Comparison of ENCODE assay signal across 8 cellular contexts in genomic region chr7:33905389-33906032, GRCh38. TPM values are rescaled to one million over a fixed set of nuclear protein-coding genes. Genes with fewer than 3 reads are reported as not detected.
DNase-seq lines count a peak whose midpoint lies in the region; ATAC-seq and TF ChIP-seq lines count a peak whose summit lies in the region.

Gene BMPER (plus strand): TSS chr7:33905539. CDS start chr7:33905614, 75 bp downstream.

- peaks cover 59 to 80% of the 10 kb centered on the region in 2 donors for H3K27me3 Mint-ChIP-seq in effector memory CD8-positive, alpha-beta T cell

- intact Hi-C loops in tibial artery (cut with DNase I; ENCODE audit: low total_unique reads), result no loop called here

- no peaks in the 10 kb centered on the region for H3K36me3 ChIP-seq in H7 (replicated peaks; ENCODE audit: control insufficient read depth, insufficient read depth, low read length)
- no peaks in the 10 kb centered on the region for H3K36me3 ChIP-seq in RWPE2 (ENCODE audit: low read depth)
- H3K36me3 ChIP-seq in mesodermal cell (ENCODE audit: control insufficient read depth, insufficient read depth, low read length), result peaks cover 21% of the 10 kb centered on the region
- H3K36me3 ChIP-seq in tibial artery, result no peaks in the 10 kb centered on the region

- H3K27me3 ChIP-seq in H7 (ENCODE audit: control insufficient read depth, insufficient read depth, low read length), result peaks cover 51% of the 10 kb centered on the region
- H3K27me3 ChIP-seq in RWPE2 (ENCODE audit: insufficient read depth, poor library complexity, severe bottlenecking), result peaks cover 24% of the 10 kb centered on the region
- H3K27me3 ChIP-seq in tibial artery, result peaks cover 0 to 4% of the 10 kb centered on the region in 2 donors

- H3K27ac ChIP-seq in RWPE2 (ENCODE audit: poor library complexity, severe bottlenecking) (no peak within 1 kb of the TSS), mesodermal cell (ENCODE audit: low read depth, low read length, severe bottlenecking) (peak within 1 kb of the TSS; percentile 73), tibial artery (peak within 1 kb of the TSS; percentile 38 to 67)

- H3K4me3 Mint-ChIP-seq in effector memory CD8-positive, alpha-beta T cell, result peak within 1 kb of the TSS; percentile 74 to 75

- no peaks in the 10 kb centered on the region for H3K36me3 Mint-ChIP-seq in effector memory CD8-positive, alpha-beta T cell (ENCODE audit: insufficient read depth)

- H3K9me3 Mint-ChIP-seq in effector memory CD8-positive, alpha-beta T cell, result no peaks in the 10 kb centered on the region

- H3K27ac Mint-ChIP-seq in effector memory CD8-positive, alpha-beta T cell, result no peak within 1 kb of the TSS

- peak within 1 kb of the TSS; percentile 68 for H3K4me3 ChIP-seq in AG04449 (ENCODE audit: low read depth, low read length)
- peak within 1 kb of the TSS; percentile 61 for H3K4me3 ChIP-seq in H7 (ENCODE audit: insufficient read depth, low read depth, low read length)
- H3K4me3 ChIP-seq in RWPE2 (ENCODE audit: severe bottlenecking), result peak within 1 kb of the TSS; percentile 43
- peak within 1 kb of the TSS; percentile 76 for H3K4me3 ChIP-seq in mesodermal cell (ENCODE audit: extremely low read depth, insufficient read depth, low read length, poor library complexity, severe bottlenecking)
- peak within 1 kb of the TSS; percentile 54 to 75 for H3K4me3 ChIP-seq in tibial artery

- CTCF ChIA-PET in AG04449 (lab: Yijun Ruan, JAX), result interaction anchor here (0.6 to 5.2 kb wide), 12 partner anchors 11 to 663 kb away, joined by 3 to 51 read pairs (median 6); no protein-coding TSS in a partner anchor

- DNase-seq in AG04449 (ENCODE audit: low read depth, low spot score) (no peak), H7 (peak; percentile 85), RWPE2 (ENCODE audit: low spot score) (peak; percentile 62), tibial artery (peak in 1 of 2 donors; percentile 63), mesenteric fat pad (ENCODE audit: low spot score) (no peak)
- no peak for DNase-seq in effector memory CD8-positive, alpha-beta T cell

- H3K9me3 ChIP-seq in RWPE2 (ENCODE audit: severe bottlenecking) (no peaks in the 10 kb centered on the region), mesodermal cell (ENCODE audit: control insufficient read depth, low read length) (no peaks in the 10 kb centered on the region), tibial artery (no peaks in the 10 kb centered on the region)

- TF ChIP-seq CTCF in AG04449 (IDR thresholded peaks at IDR 0.05; ENCODE audit: insufficient read depth, low read length, missing control alignments), result no peak
- TF ChIP-seq CTCF in RWPE2 (IDR thresholded peaks at IDR 0.05; ENCODE audit: poor library complexity, severe bottlenecking), result no peak
- TF ChIP-seq CTCF in tibial artery (IDR thresholded peaks at IDR 0.05), result no peak

- 0 to 2% methylated on average over 14 to 21 of the region's 47 CpGs for WGBS in mesodermal cell (ENCODE audit: insufficient coverage in 2 of 2), 2 experiments

- ATAC-seq in RWPE2 (ENCODE audit: low read depth) (peak; percentile 65), HG02852 (IDR thresholded peaks at IDR 0.05; ENCODE audit: unreplicated experiment) (no peak)
- no peak for ATAC-seq in effector memory CD8-positive, alpha-beta T cell (replicated peaks)

- no peaks in the 10 kb centered on the region for H3K4me1 ChIP-seq in RWPE2 (ENCODE audit: insufficient read depth, poor library complexity, severe bottlenecking)
- peaks cover 12% of the 10 kb centered on the region for H3K4me1 ChIP-seq in mesodermal cell (ENCODE audit: control insufficient read depth, insufficient read depth, low read length, poor library complexity, severe bottlenecking)
- peaks cover 0 to 18% (median 8%) of the 10 kb centered on the region in 4 donors for H3K4me1 ChIP-seq in tibial artery

- POLR2A ChIA-PET in AG04449 (lab: Yijun Ruan, JAX), result interaction anchor here (0.6 to 1.6 kb wide), 6 partner anchors 18 to 245 kb away, joined by 3 to 6 read pairs (median 3); no protein-coding TSS in a partner anchor

- H3K4me1 Mint-ChIP-seq in effector memory CD8-positive, alpha-beta T cell (ENCODE audit: low read depth in 2 of 2), result peaks cover 5 to 7% of the 10 kb centered on the region in 2 donors

RNA-seq across cellular contexts. Expression of gene BMPER, which starts in this region (rescaled TPM):
- total RNA-seq in H7 (2014; rRNA removed; shearing (Covaris generic)), result 0.41 and 2.4 TPM in 2 replicates
- polyA plus RNA-seq in mesodermal cell (2013, experiment 1 of 2), result 54.1 TPM
- polyA plus RNA-seq in mesodermal cell (2013, experiment 2 of 2), result 52.9 TPM
- 4.6 TPM for total RNA-seq in mesenteric fat pad

Comparison
In these comparisons a context has a peak if more than half of its experiments do, and no peak if none do; other contexts are left out.
1. DNase-seq: peak in H7 (single experiment) and RWPE2 (single experiment); none in AG04449 (single experiment), effector memory CD8-positive, alpha-beta T cell (0 of 3) and mesenteric fat pad (single experiment).
2. Peak in every context shown above with its lines, with median percentiles within 50 percentile points of each other: H3K4me3 ChIP-seq.